ENCODE assay signal across 11 cellular contexts in genomic region chr10:30182191-30183075, GRCh38.
DNase-seq lines count a peak whose midpoint lies in the region; ATAC-seq, FAIRE-seq and TF ChIP-seq lines count a peak whose summit lies in the region.
"Had no signal": no experiment of that assay in that cellular context is flagged by ENCODE, and none has a peak within 500 bp of the region (broad histone marks: within the 10 kb centered on the region; RNA-seq: fewer than 3 reads in every experiment).

No MANE protein-coding gene starts in this region.

- H3K27me3 ChIP-seq in fibroblast of lung (ENCODE audit: control insufficient read depth, insufficient read depth, low read length): no peaks in the 10 kb centered on the region

- peaks cover 16% of the 10 kb centered on the region for H3K27me3 Mint-ChIP-seq in Calu3 (ENCODE audit: unreplicated experiment)
- H3K27me3 Mint-ChIP-seq in activated CD8-positive, alpha-beta memory T cell treated with anti-CD3 and anti-CD28 coated beads, Interleukin-2, amount 10 ng/mL, durations not matched to agents 7 days and 5 days: peaks cover 21% of the 10 kb centered on the region

- H4K20me1 ChIP-seq in fibroblast of lung (ENCODE audit: control insufficient read depth, extremely low read depth, insufficient read depth, low read length): no peaks in the 10 kb centered on the region

- no peak for TF ChIP-seq CTCF in Calu3 (IDR thresholded peaks at IDR 0.05; ENCODE audit: unreplicated experiment)
- TF ChIP-seq CTCF in fibroblast of lung (conservative IDR thresholded peaks at IDR 0.05 in 1 of 2, IDR thresholded peaks at IDR 0.05 in 1 of 2; ENCODE audit: low read depth in 1 of 2, low read length in 2 of 2): no peak

- H3K4me2 ChIP-seq in fibroblast of lung (ENCODE audit: extremely low read depth, insufficient read depth, low read length): no peak overlapping the region

- no peak overlapping the region for H3K27ac ChIP-seq in fibroblast of lung (ENCODE audit: insufficient read depth, low read length)

- no peaks in the 10 kb centered on the region for H3K36me3 ChIP-seq in fibroblast of lung (ENCODE audit: control insufficient read depth, insufficient read depth, low read length)

- H3K4me1 ChIP-seq in fibroblast of lung (ENCODE audit: control insufficient read depth, extremely low read depth, insufficient read depth, low read length): peaks cover 19% of the 10 kb centered on the region

- H3K79me2 ChIP-seq in fibroblast of lung (ENCODE audit: control insufficient read depth, insufficient read depth, low read length): no peaks in the 10 kb centered on the region

- FAIRE-seq in RCC 7860 (lab: Jason Lieb, UNC): peak; percentile 96

- DNase-seq in Calu3 (peak; percentile 54), RCC 7860 (ENCODE audit: low spot score) (peak; percentile 95), fibroblast of lung (ENCODE audit: low read depth in 2 of 2) (peak; percentile 91 to 97), pulmonary artery endothelial cell (ENCODE audit: low read depth, low spot score) (peak; percentile 22), NCI-H774 (lab: John Stamatoyannopoulos, UW) (no peak), left colon (no peak), mucosa of gallbladder (ENCODE audit: low spot score) (no peak)
- DNase-seq in activated CD8-positive, alpha-beta memory T cell treated with anti-CD3 and anti-CD28 coated beads, Interleukin-2, amount 10 ng/mL, durations not matched to agents 7 days and 5 days: no peak
- DNase-seq: activated CD8-positive, alpha-beta T cell treated with anti-CD3 and anti-CD28 coated beads for 36 hours; effector memory CD8-positive, alpha-beta T cell; natural killer cell had no signal

- H3K9me3 Mint-ChIP-seq in Calu3 (ENCODE audit: low read depth, unreplicated experiment): no peaks in the 10 kb centered on the region
- H3K9me3 Mint-ChIP-seq in activated CD8-positive, alpha-beta memory T cell treated with anti-CD3 and anti-CD28 coated beads, Interleukin-2, amount 10 ng/mL, durations not matched to agents 7 days and 5 days (ENCODE audit: low read depth): no peaks in the 10 kb centered on the region
- H3K9me3 Mint-ChIP-seq: activated CD8-positive, alpha-beta T cell treated with anti-CD3 and anti-CD28 coated beads for 36 hours; effector memory CD8-positive, alpha-beta T cell; natural killer cell had no signal

- no peak for ATAC-seq in activated CD8-positive, alpha-beta memory T cell treated with anti-CD3 and anti-CD28 coated beads, Interleukin-2, amount 10 ng/mL, durations not matched to agents 7 days and 5 days
- no peak for ATAC-seq in left colon
- ATAC-seq: activated CD8-positive, alpha-beta T cell treated with anti-CD3 and anti-CD28 coated beads for 36 hours; effector memory CD8-positive, alpha-beta T cell; natural killer cell had no signal

- no peak overlapping the region for H3K27ac Mint-ChIP-seq in Calu3 (ENCODE audit: unreplicated experiment)
- no peak overlapping the region for H3K27ac Mint-ChIP-seq in activated CD8-positive, alpha-beta memory T cell treated with anti-CD3 and anti-CD28 coated beads, Interleukin-2, amount 10 ng/mL, durations not matched to agents 7 days and 5 days
- H3K27ac Mint-ChIP-seq: activated CD8-positive, alpha-beta T cell treated with anti-CD3 and anti-CD28 coated beads for 36 hours; natural killer cell had no signal

- H2AFZ ChIP-seq in fibroblast of lung (ENCODE audit: low read length): no peak overlapping the region

- peaks cover 37% of the 10 kb centered on the region for H3K4me1 Mint-ChIP-seq in Calu3 (ENCODE audit: low read depth, unreplicated experiment)
- H3K4me1 Mint-ChIP-seq in activated CD8-positive, alpha-beta memory T cell treated with anti-CD3 and anti-CD28 coated beads, Interleukin-2, amount 10 ng/mL, durations not matched to agents 7 days and 5 days: no peaks in the 10 kb centered on the region
- H3K4me1 Mint-ChIP-seq: natural killer cell had no signal

- CTCF ChIA-PET in Calu3 (lab: Charles Lee): interaction anchor here (1.2 kb wide), 1 partner anchor 10 kb away, joined by 3 read pairs; no protein-coding TSS in a partner anchor
- CTCF ChIA-PET in activated CD8-positive, alpha-beta memory T cell treated with anti-CD3 and anti-CD28 coated beads, Interleukin-2, amount 10 ng/mL, durations not matched to agents 7 days and 5 days (lab: Charles Lee): no interaction called here

- no TSS peak for BruUV-seq in Calu3 (replicated peaks; lab: Mats Ljungman, UMichigan)

- H3K9ac ChIP-seq in fibroblast of lung (ENCODE audit: insufficient read depth, low read length): no peak overlapping the region

- H3K36me3 Mint-ChIP-seq in Calu3 (ENCODE audit: insufficient read depth, unreplicated experiment): peaks cover 5% of the 10 kb centered on the region
- no peaks in the 10 kb centered on the region for H3K36me3 Mint-ChIP-seq in activated CD8-positive, alpha-beta memory T cell treated with anti-CD3 and anti-CD28 coated beads, Interleukin-2, amount 10 ng/mL, durations not matched to agents 7 days and 5 days
- H3K36me3 Mint-ChIP-seq: natural killer cell had no signal

- intact Hi-C loops in Calu3 (cut with micrococcal nuclease; ENCODE audit: unreplicated experiment): no loop called here
- intact Hi-C loops in left colon (cut with DNase I, micrococcal nuclease): no loop called here

- no peaks in the 10 kb centered on the region for H3K9me3 ChIP-seq in fibroblast of lung (ENCODE audit: control insufficient read depth, insufficient read depth, low read depth, low read length)

- H3K4me3 ChIP-seq in fibroblast of lung (replicated peaks in 1 of 4; ENCODE audit: control extremely low read depth in 1 of 4, insufficient read depth in 1 of 4, low read depth in 3 of 4, low read length in 4 of 4): no peak overlapping the region

- H3K4me3 Mint-ChIP-seq in Calu3 (ENCODE audit: low read depth, unreplicated experiment): no peak overlapping the region
- no peak overlapping the region for H3K4me3 Mint-ChIP-seq in activated CD8-positive, alpha-beta memory T cell treated with anti-CD3 and anti-CD28 coated beads, Interleukin-2, amount 10 ng/mL, durations not matched to agents 7 days and 5 days
- H3K4me3 Mint-ChIP-seq: activated CD8-positive, alpha-beta T cell treated with anti-CD3 and anti-CD28 coated beads for 36 hours; effector memory CD8-positive, alpha-beta T cell; natural killer cell had no signal

Comparison
In these comparisons a context has a peak if more than half of its experiments do, and no peak if none do; other contexts are left out.
1. DNase-seq: peak in Calu3 (single experiment), RCC 7860 (single experiment), fibroblast of lung (2 of 2) and pulmonary artery endothelial cell (single experiment); none in activated CD8-positive, alpha-beta memory T cell treated with anti-CD3 and anti-CD28 coated beads, Interleukin-2, amount 10 ng/mL, durations not matched to agents 7 days and 5 days (single experiment), NCI-H774 (single experiment), left colon (0 of 2) and mucosa of gallbladder (single experiment).